ENCODE assay signal across 9 cellular contexts in the genomic region with DNA sequence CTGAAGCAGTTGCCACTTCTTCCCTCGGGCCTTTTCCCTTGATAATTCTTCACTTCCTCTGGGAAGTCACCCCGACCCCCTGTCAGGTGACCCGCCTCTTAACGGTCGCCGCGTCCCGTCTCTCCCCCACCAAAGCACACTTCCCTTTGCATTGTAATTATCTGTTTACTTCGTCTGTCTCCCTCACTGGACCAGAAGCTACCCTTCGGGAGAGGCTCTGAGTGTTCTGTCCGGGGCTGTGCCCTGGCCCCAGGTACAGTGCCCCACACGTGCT. TPM values are rescaled to one million over a fixed set of nuclear protein-coding genes. Genes with fewer than 3 reads are reported as not detected.
DNase-seq lines count a peak whose midpoint lies in the region; ATAC-seq and TF ChIP-seq lines count a peak whose summit lies in the region.
"Had no signal": no experiment of that assay in that cellular context is flagged by ENCODE, and none has a peak within 500 bp of the region (broad histone marks: within the 10 kb centered on the region; RNA-seq: fewer than 3 reads in every experiment).

No MANE protein-coding gene starts in this region.

- no peaks in the 10 kb centered on the region for H3K9me3 Mint-ChIP-seq in activated CD4-positive, alpha-beta T cell treated with anti-CD3 and anti-CD28 coated beads, Interleukin-2, amount 10 ng/mL, durations not matched to agents 24 days and 14 days
- H3K9me3 Mint-ChIP-seq in activated T-helper 1 cell treated with anti-CD3 and anti-CD28 coated beads, Interleukin-12 subunit alpha, Interleukin-12 subunit beta, Interleukin-2, Interleukin-4 antibody, amounts not matched to agents 30 ng/mL and 10 ng/mL and 1 ng/mL, durations not matched to agents 14 hours and 24 hours and 36 hours, result no peaks in the 10 kb centered on the region
- no peaks in the 10 kb centered on the region for H3K9me3 Mint-ChIP-seq in immature natural killer cell

- no peak for TF ChIP-seq EP300 in suprapubic skin (IDR thresholded peaks at IDR 0.05)

- H3K4me3 ChIP-seq in suprapubic skin, result peak overlapping the region; percentile 48

- no peak for TF ChIP-seq CTCF in suprapubic skin (IDR thresholded peaks at IDR 0.05)

- DNase-seq in activated CD4-positive, alpha-beta T cell treated with anti-CD3 and anti-CD28 coated beads, Interleukin-2, amount 10 ng/mL, durations not matched to agents 24 days and 14 days, result no peak
- no peak for DNase-seq in activated CD4-positive, alpha-beta T cell treated with anti-CD3 and anti-CD28 coated beads, Interleukin-2, amount 50 U/mL, for 1 hour
- DNase-seq in activated T-helper 1 cell treated with anti-CD3 and anti-CD28 coated beads, Interleukin-12 subunit alpha, Interleukin-12 subunit beta, Interleukin-2, Interleukin-4 antibody, amounts not matched to agents 30 ng/mL and 10 ng/mL and 1 ng/mL, durations not matched to agents 14 hours and 24 hours and 36 hours (ENCODE audit: low spot score), result no peak
- DNase-seq in immature natural killer cell (no peak), suprapubic skin (ENCODE audit: low spot score in 2 of 2) (no peak)
- DNase-seq: cortex of kidney had no signal

- no peak for TF ChIP-seq POLR2A in suprapubic skin (IDR thresholded peaks at IDR 0.05)

- 44% methylated on average over 9 of the region's 12 CpGs for WGBS in suprapubic skin

- H3K4me1 Mint-ChIP-seq in activated CD4-positive, alpha-beta T cell treated with anti-CD3 and anti-CD28 coated beads, Interleukin-2, amount 10 ng/mL, durations not matched to agents 24 days and 14 days, result peaks cover 13% of the 10 kb centered on the region
- peaks cover 4% of the 10 kb centered on the region for H3K4me1 Mint-ChIP-seq in activated T-helper 1 cell treated with anti-CD3 and anti-CD28 coated beads, Interleukin-12 subunit alpha, Interleukin-12 subunit beta, Interleukin-2, Interleukin-4 antibody, amounts not matched to agents 30 ng/mL and 10 ng/mL and 1 ng/mL, durations not matched to agents 14 hours and 24 hours and 36 hours (ENCODE audit: low read depth)
- peaks cover 23 to 30% of the 10 kb centered on the region in 2 donors for H3K4me1 Mint-ChIP-seq in immature natural killer cell

- no peaks in the 10 kb centered on the region for H3K36me3 ChIP-seq in suprapubic skin

- no peaks in the 10 kb centered on the region for H3K9me3 ChIP-seq in suprapubic skin

- H3K4me1 ChIP-seq in suprapubic skin, result peaks cover 51% of the 10 kb centered on the region

- H3K27me3 ChIP-seq in suprapubic skin, result no peaks in the 10 kb centered on the region

- intact Hi-C loops in activated CD4-positive, alpha-beta T cell treated with anti-CD3 and anti-CD28 coated beads, Interleukin-2, amount 10 ng/mL, durations not matched to agents 24 days and 14 days (cut with micrococcal nuclease), result loop anchor here (5.0 kb wide), 3 partner anchors 105 to 750 kb away; a partner anchor contains a TSS
- intact Hi-C loops in activated T-helper 1 cell treated with anti-CD3 and anti-CD28 coated beads, Interleukin-12 subunit alpha, Interleukin-12 subunit beta, Interleukin-2, Interleukin-4 antibody, amounts not matched to agents 30 ng/mL and 10 ng/mL and 1 ng/mL, durations not matched to agents 14 hours and 24 hours and 36 hours (cut with micrococcal nuclease), result loop anchor here (1.0 to 5.0 kb wide), 3 partner anchors 46 to 480 kb away; a partner anchor contains a TSS

- no peak for ATAC-seq in HG03135 (IDR thresholded peaks at IDR 0.05; ENCODE audit: unreplicated experiment)
- no peak for ATAC-seq in GM21619 (IDR thresholded peaks at IDR 0.05; ENCODE audit: unreplicated experiment)
- ATAC-seq in HG02938 (IDR thresholded peaks at IDR 0.05; ENCODE audit: unreplicated experiment), result no peak

- peak overlapping the region; percentile 79 for H3K4me3 Mint-ChIP-seq in activated CD4-positive, alpha-beta T cell treated with anti-CD3 and anti-CD28 coated beads, Interleukin-2, amount 10 ng/mL, durations not matched to agents 24 days and 14 days
- H3K4me3 Mint-ChIP-seq in activated T-helper 1 cell treated with anti-CD3 and anti-CD28 coated beads, Interleukin-12 subunit alpha, Interleukin-12 subunit beta, Interleukin-2, Interleukin-4 antibody, amounts not matched to agents 30 ng/mL and 10 ng/mL and 1 ng/mL, durations not matched to agents 14 hours and 24 hours and 36 hours, result peak overlapping the region; percentile 56
- H3K4me3 Mint-ChIP-seq in immature natural killer cell, result peak overlapping the region; percentile 44 to 69 (median 62)

- H3K27me3 Mint-ChIP-seq in activated CD4-positive, alpha-beta T cell treated with anti-CD3 and anti-CD28 coated beads, Interleukin-2, amount 10 ng/mL, durations not matched to agents 24 days and 14 days, result peaks cover 34% of the 10 kb centered on the region
- H3K27me3 Mint-ChIP-seq in activated T-helper 1 cell treated with anti-CD3 and anti-CD28 coated beads, Interleukin-12 subunit alpha, Interleukin-12 subunit beta, Interleukin-2, Interleukin-4 antibody, amounts not matched to agents 30 ng/mL and 10 ng/mL and 1 ng/mL, durations not matched to agents 14 hours and 24 hours and 36 hours (ENCODE audit: insufficient read depth), result peaks cover 26% of the 10 kb centered on the region
- H3K27me3 Mint-ChIP-seq in immature natural killer cell (ENCODE audit: low read depth in 3 of 3), result peaks cover 2 to 13% (median 10%) of the 10 kb centered on the region in 3 donors

- peak overlapping the region; percentile 78 for H3K27ac Mint-ChIP-seq in activated CD4-positive, alpha-beta T cell treated with anti-CD3 and anti-CD28 coated beads, Interleukin-2, amount 10 ng/mL, durations not matched to agents 24 days and 14 days
- H3K27ac Mint-ChIP-seq in activated T-helper 1 cell treated with anti-CD3 and anti-CD28 coated beads, Interleukin-12 subunit alpha, Interleukin-12 subunit beta, Interleukin-2, Interleukin-4 antibody, amounts not matched to agents 30 ng/mL and 10 ng/mL and 1 ng/mL, durations not matched to agents 14 hours and 24 hours and 36 hours, result peak overlapping the region; percentile 33
- H3K27ac Mint-ChIP-seq in immature natural killer cell, result peak overlapping the region in 5 of 6 donors; percentile 48 to 79 (median 64)

- no peak overlapping the region for H3K27ac ChIP-seq in suprapubic skin

- H3K36me3 Mint-ChIP-seq in activated CD4-positive, alpha-beta T cell treated with anti-CD3 and anti-CD28 coated beads, Interleukin-2, amount 10 ng/mL, durations not matched to agents 24 days and 14 days (ENCODE audit: low read depth), result no peaks in the 10 kb centered on the region
- no peaks in the 10 kb centered on the region for H3K36me3 Mint-ChIP-seq in activated T-helper 1 cell treated with anti-CD3 and anti-CD28 coated beads, Interleukin-12 subunit alpha, Interleukin-12 subunit beta, Interleukin-2, Interleukin-4 antibody, amounts not matched to agents 30 ng/mL and 10 ng/mL and 1 ng/mL, durations not matched to agents 14 hours and 24 hours and 36 hours (ENCODE audit: low read depth)
- no peaks in the 10 kb centered on the region for H3K36me3 Mint-ChIP-seq in immature natural killer cell

RNA-seq across cellular contexts. Expression of a gene that starts 0.8 kb away (rescaled TPM):
- 1.6 and 2.3 TPM in 2 replicates for total RNA-seq in activated CD4-positive, alpha-beta T cell treated with anti-CD3 and anti-CD28 coated beads, Interleukin-2, amount 10 ng/mL, durations not matched to agents 24 days and 14 days
- 3.5 and 3.9 TPM in 2 replicates for total RNA-seq in activated T-helper 1 cell treated with anti-CD3 and anti-CD28 coated beads, Interleukin-12 subunit alpha, Interleukin-12 subunit beta, Interleukin-2, Interleukin-4 antibody, amounts not matched to agents 30 ng/mL and 10 ng/mL and 1 ng/mL, durations not matched to agents 14 hours and 24 hours and 36 hours
- under 1 TPM in 2 of 3 donors, not detected in 1; 0.36 to 0.68 TPM for polyA plus RNA-seq in immature natural killer cell
- 1 to 10 TPM in 3 of 4 donors, under 1 TPM in 1; 0.56 to 4.1 (median 1.4) TPM for total RNA-seq in suprapubic skin

RNA-seq across cellular contexts. Expression of a gene that starts 45.8 kb away (rescaled TPM):
- total RNA-seq in activated CD4-positive, alpha-beta T cell treated with anti-CD3 and anti-CD28 coated beads, Interleukin-2, amount 10 ng/mL, durations not matched to agents 24 days and 14 days, result 60.1 and 69.3 TPM in 2 replicates
- 58.7 and 60.3 TPM in 2 replicates for total RNA-seq in activated T-helper 1 cell treated with anti-CD3 and anti-CD28 coated beads, Interleukin-12 subunit alpha, Interleukin-12 subunit beta, Interleukin-2, Interleukin-4 antibody, amounts not matched to agents 30 ng/mL and 10 ng/mL and 1 ng/mL, durations not matched to agents 14 hours and 24 hours and 36 hours
- polyA plus RNA-seq in immature natural killer cell, result 100 to 1,000 TPM in 1 of 3 donors, 10 to 100 TPM in 2; 87.1 to 104 (median 97.6) TPM
- 100 to 1,000 TPM; 134 to 150 (median 138) TPM for total RNA-seq in suprapubic skin
